ENCODE assay signal across 35 cellular contexts in the genomic region with DNA sequence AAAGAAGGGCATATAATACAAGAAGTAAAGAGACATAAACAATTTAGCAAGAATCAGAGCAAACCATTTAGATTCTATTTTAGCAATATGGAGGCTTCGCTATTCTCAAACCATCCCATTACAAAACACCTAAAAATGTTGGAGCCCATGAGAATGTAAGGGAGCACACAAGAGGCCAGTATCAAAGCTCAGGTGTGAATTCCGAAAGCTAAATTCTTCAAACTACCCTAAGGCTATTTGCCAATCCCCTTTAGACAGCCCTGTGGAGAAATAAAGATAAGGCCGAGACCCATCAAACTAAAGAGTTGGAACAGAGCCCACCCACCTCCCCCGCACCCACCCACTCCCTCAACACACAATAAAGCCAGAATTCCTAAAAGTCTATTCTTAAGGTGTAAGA.
DNase-seq lines count a peak whose midpoint lies in the region; TF ChIP-seq lines count a peak whose summit lies in the region.
"Had no signal": no experiment of that assay in that cellular context is flagged by ENCODE, and none has a peak within 500 bp of the region (broad histone marks: within the 10 kb centered on the region; RNA-seq: fewer than 3 reads in every experiment).

No MANE protein-coding gene starts in this region.

- no peak overlapping the region for H4K8ac ChIP-seq in mesendoderm (ENCODE audit: low read depth, low read length)

- H3K4ac ChIP-seq in mesendoderm (ENCODE audit: low read depth, low read length): no peak overlapping the region

- H3K4me1 ChIP-seq in mesendoderm (ENCODE audit: control insufficient read depth, low read depth, low read length): no peaks in the 10 kb centered on the region
- H3K4me1 ChIP-seq: A549; BLaER1; BLaER1 treated with 17β-estradiol and CSF1 and Interleukin-3, amounts not matched to agents 10 nM and 100 nM; Caco-2 had no signal

- H2AK5ac ChIP-seq in mesendoderm (ENCODE audit: low read length): no peak overlapping the region

- H4K5ac ChIP-seq in mesendoderm (ENCODE audit: low read length): no peak overlapping the region

- POLR2A ChIA-PET in activated CD4-positive, alpha-beta T cell treated with anti-CD3 and anti-CD28 coated beads, Interleukin-2, amount 10 ng/mL, durations not matched to agents 7 days and 5 days (lab: Charles Lee): no interaction called here

- no peaks in the 10 kb centered on the region for H3K36me3 ChIP-seq in mesendoderm (ENCODE audit: control insufficient read depth, insufficient read depth, low read length)
- H3K36me3 ChIP-seq: BE2C; BLaER1; BLaER1 treated with 17β-estradiol and CSF1 and Interleukin-3, amounts not matched to agents 10 nM and 100 nM had no signal

- no peak overlapping the region for H2BK120ac ChIP-seq in mesendoderm (ENCODE audit: low read depth, low read length)

- in situ Hi-C loops in GM13977 (cut with MboI; ENCODE audit: low pct_unique_long_range_greater_than_20kb, low sequenced_read_pairs, unreplicated experiment): no loop called here

- intact Hi-C loops in activated T-helper 1 cell treated with anti-CD3 and anti-CD28 coated beads, Interleukin-12 subunit alpha, Interleukin-12 subunit beta, Interleukin-2, Interleukin-4 antibody, amounts not matched to agents 30 ng/mL and 10 ng/mL and 1 ng/mL, durations not matched to agents 14 hours and 24 hours and 36 hours (cut with micrococcal nuclease): no loop called here

- no peaks in the 10 kb centered on the region for H3K27me3 ChIP-seq in mesendoderm (ENCODE audit: insufficient read depth, low read length, poor library complexity)
- H3K27me3 ChIP-seq: BE2C; BLaER1; BLaER1 treated with 17β-estradiol and CSF1 and Interleukin-3, amounts not matched to agents 10 nM and 100 nM had no signal

- no CpG with 5 or more reads among the region's 4 CpGs for WGBS in mesendoderm (ENCODE audit: extremely low coverage, insufficient coverage, low lambda C conversion rate)

- H3K18ac ChIP-seq in mesendoderm (ENCODE audit: low read length): no peak overlapping the region

- H3K36me3 Mint-ChIP-seq in activated T-helper 1 cell treated with anti-CD3 and anti-CD28 coated beads, Interleukin-12 subunit alpha, Interleukin-12 subunit beta, Interleukin-2, Interleukin-4 antibody, amounts not matched to agents 30 ng/mL and 10 ng/mL and 1 ng/mL, durations not matched to agents 14 hours and 24 hours and 36 hours (ENCODE audit: low read depth): no peaks in the 10 kb centered on the region
- H3K36me3 Mint-ChIP-seq in activated CD4-positive, alpha-beta T cell treated with anti-CD3 and anti-CD28 coated beads, Interleukin-2, amount 10 ng/mL, durations not matched to agents 7 days and 5 days (ENCODE audit: low read depth): no peaks in the 10 kb centered on the region
- H3K36me3 Mint-ChIP-seq: CD14-positive monocyte; CD4-positive, alpha-beta memory T cell; CD4-positive, CD25-positive, alpha-beta regulatory T cell; CD8-positive, alpha-beta memory T cell; CD8-positive, alpha-beta T cell had no signal

- no peak overlapping the region for H3K27ac Mint-ChIP-seq in activated T-helper 1 cell treated with anti-CD3 and anti-CD28 coated beads, Interleukin-12 subunit alpha, Interleukin-12 subunit beta, Interleukin-2, Interleukin-4 antibody, amounts not matched to agents 30 ng/mL and 10 ng/mL and 1 ng/mL, durations not matched to agents 14 hours and 24 hours and 36 hours
- no peak overlapping the region for H3K27ac Mint-ChIP-seq in activated CD4-positive, alpha-beta T cell treated with anti-CD3 and anti-CD28 coated beads, Interleukin-2, amount 10 ng/mL, durations not matched to agents 7 days and 5 days
- H3K27ac Mint-ChIP-seq: B cell; CD14-positive monocyte; CD4-positive, alpha-beta memory T cell; CD4-positive, alpha-beta T cell; CD4-positive, CD25-positive, alpha-beta regulatory T cell; CD8-positive, alpha-beta memory T cell; CD8-positive, alpha-beta T cell had no signal

- no peaks in the 10 kb centered on the region for H3K79me1 ChIP-seq in mesendoderm (ENCODE audit: low read length)

- peaks cover 1% of the 10 kb centered on the region for H3K27me3 Mint-ChIP-seq in activated T-helper 1 cell treated with anti-CD3 and anti-CD28 coated beads, Interleukin-12 subunit alpha, Interleukin-12 subunit beta, Interleukin-2, Interleukin-4 antibody, amounts not matched to agents 30 ng/mL and 10 ng/mL and 1 ng/mL, durations not matched to agents 14 hours and 24 hours and 36 hours (ENCODE audit: insufficient read depth)
- no peaks in the 10 kb centered on the region for H3K27me3 Mint-ChIP-seq in activated CD4-positive, alpha-beta T cell treated with anti-CD3 and anti-CD28 coated beads, Interleukin-2, amount 10 ng/mL, durations not matched to agents 7 days and 5 days
- H3K27me3 Mint-ChIP-seq: B cell; CD4-positive, alpha-beta memory T cell; CD4-positive, alpha-beta T cell; CD4-positive, CD25-positive, alpha-beta regulatory T cell had no signal

- no peaks in the 10 kb centered on the region for H3K79me2 ChIP-seq in mesendoderm (ENCODE audit: control insufficient read depth, insufficient read depth, low read length)

- H3K4me3 Mint-ChIP-seq in activated T-helper 1 cell treated with anti-CD3 and anti-CD28 coated beads, Interleukin-12 subunit alpha, Interleukin-12 subunit beta, Interleukin-2, Interleukin-4 antibody, amounts not matched to agents 30 ng/mL and 10 ng/mL and 1 ng/mL, durations not matched to agents 14 hours and 24 hours and 36 hours: no peak overlapping the region
- H3K4me3 Mint-ChIP-seq in activated CD4-positive, alpha-beta T cell treated with anti-CD3 and anti-CD28 coated beads, Interleukin-2, amount 10 ng/mL, durations not matched to agents 7 days and 5 days: no peak overlapping the region
- H3K4me3 Mint-ChIP-seq: B cell; CD14-positive monocyte; CD4-positive, alpha-beta memory T cell; CD4-positive, alpha-beta T cell; CD4-positive, CD25-positive, alpha-beta regulatory T cell; CD8-positive, alpha-beta memory T cell; CD8-positive, alpha-beta T cell had no signal

- CTCF ChIA-PET in activated CD4-positive, alpha-beta T cell treated with anti-CD3 and anti-CD28 coated beads, Interleukin-2, amount 10 ng/mL, durations not matched to agents 7 days and 5 days (lab: Charles Lee): no interaction called here

- no peak overlapping the region for H3K27ac ChIP-seq in mesendoderm (ENCODE audit: low read depth, low read length)
- H3K27ac ChIP-seq: 22Rv1; A549; BLaER1; BLaER1 treated with 17β-estradiol and CSF1 and Interleukin-3, amounts not matched to agents 10 nM and 100 nM; C4-2B had no signal

- H3K4me2 ChIP-seq in mesendoderm (ENCODE audit: low read length): no peak overlapping the region
- H3K4me2 ChIP-seq: A549; BLaER1; BLaER1 treated with 17β-estradiol and CSF1 and Interleukin-3, amounts not matched to agents 10 nM and 100 nM had no signal

- TF ChIP-seq CTCF in GM13977 (IDR thresholded peaks at IDR 0.05; ENCODE audit: extremely low read depth, insufficient read depth, missing control alignments): no peak

- no peak overlapping the region for H2BK15ac ChIP-seq in mesendoderm (replicated peaks; ENCODE audit: low read depth)

- no peak overlapping the region for H3K4me3 ChIP-seq in mesendoderm (ENCODE audit: low read length)
- H3K4me3 ChIP-seq: A549; BLaER1; BLaER1 treated with 17β-estradiol and CSF1 and Interleukin-3, amounts not matched to agents 10 nM and 100 nM had no signal

- H3K56ac ChIP-seq in mesendoderm (ENCODE audit: low read length): no peak overlapping the region

- no peak overlapping the region for H3K9ac ChIP-seq in mesendoderm (ENCODE audit: low read length)
- H3K9ac ChIP-seq: BLaER1; BLaER1 treated with 17β-estradiol and CSF1 and Interleukin-3, amounts not matched to agents 10 nM and 100 nM had no signal

- H3K9me3 Mint-ChIP-seq in activated T-helper 1 cell treated with anti-CD3 and anti-CD28 coated beads, Interleukin-12 subunit alpha, Interleukin-12 subunit beta, Interleukin-2, Interleukin-4 antibody, amounts not matched to agents 30 ng/mL and 10 ng/mL and 1 ng/mL, durations not matched to agents 14 hours and 24 hours and 36 hours: no peaks in the 10 kb centered on the region
- no peaks in the 10 kb centered on the region for H3K9me3 Mint-ChIP-seq in activated CD4-positive, alpha-beta T cell treated with anti-CD3 and anti-CD28 coated beads, Interleukin-2, amount 10 ng/mL, durations not matched to agents 7 days and 5 days
- H3K9me3 Mint-ChIP-seq: CD4-positive, alpha-beta T cell; CD8-positive, alpha-beta T cell had no signal

- DNase-seq in ELF-1 (ENCODE audit: low read depth, low spot score) (peak; percentile 41), NCI-H146 (lab: John Stamatoyannopoulos, UW) (peak; percentile 14), NCI-H146 treated with DMSO at 0.1 percent for 48 hours (lab: John Stamatoyannopoulos, UW; ENCODE audit: unreplicated experiment) (peak; percentile 9), mesendoderm (peak; percentile 91), GM13977 (ENCODE audit: low spot score) (no peak), NCI-H1417 treated with DMSO at 0.1 percent for 48 hours (lab: John Stamatoyannopoulos, UW) (no peak)
- no peak for DNase-seq in activated T-helper 1 cell treated with anti-CD3 and anti-CD28 coated beads, Interleukin-12 subunit alpha, Interleukin-12 subunit beta, Interleukin-2, Interleukin-4 antibody, amounts not matched to agents 30 ng/mL and 10 ng/mL and 1 ng/mL, durations not matched to agents 14 hours and 24 hours and 36 hours (ENCODE audit: low spot score)
- no peak for DNase-seq in activated CD4-positive, alpha-beta T cell treated with anti-CD3 and anti-CD28 coated beads, Interleukin-2, amount 10 ng/mL, durations not matched to agents 7 days and 5 days
- DNase-seq: 8988T; ACHN; AML-193; BE2C; C1 segment of cervical spinal cord; Caco-2; Calu3; CD4-positive, alpha-beta memory T cell; CD4-positive, alpha-beta T cell; CD4-positive, CD25-positive, alpha-beta regulatory T cell; CD8-positive, alpha-beta memory T cell; CD8-positive, alpha-beta T cell; COR-L47; DMS 273 treated with DMSO at 0.1 percent for 48 hours; DMS153; DMS53; DMS79; DMS79 treated with DMSO at 0.1 percent for 48 hours; DND-41; EL had no signal

- no peak overlapping the region for H2BK5ac ChIP-seq in mesendoderm (ENCODE audit: low read length)

- no peak overlapping the region for H3K23ac ChIP-seq in mesendoderm (ENCODE audit: low read length)

- H3K4me1 Mint-ChIP-seq in activated T-helper 1 cell treated with anti-CD3 and anti-CD28 coated beads, Interleukin-12 subunit alpha, Interleukin-12 subunit beta, Interleukin-2, Interleukin-4 antibody, amounts not matched to agents 30 ng/mL and 10 ng/mL and 1 ng/mL, durations not matched to agents 14 hours and 24 hours and 36 hours (ENCODE audit: low read depth): no peaks in the 10 kb centered on the region
- H3K4me1 Mint-ChIP-seq in activated CD4-positive, alpha-beta T cell treated with anti-CD3 and anti-CD28 coated beads, Interleukin-2, amount 10 ng/mL, durations not matched to agents 7 days and 5 days: peaks cover 4% of the 10 kb centered on the region
- H3K4me1 Mint-ChIP-seq: B cell; CD14-positive monocyte; CD4-positive, alpha-beta memory T cell; CD4-positive, CD25-positive, alpha-beta regulatory T cell had no signal

Comparison
In these comparisons a context has a peak if more than half of its experiments do, and no peak if none do; other contexts are left out.
1. DNase-seq: peak in ELF-1 (single experiment), NCI-H146 (single experiment), NCI-H146 treated with DMSO at 0.1 percent for 48 hours (single experiment) and mesendoderm (single experiment); none in GM13977 (single experiment), activated T-helper 1 cell treated with anti-CD3 and anti-CD28 coated beads, Interleukin-12 subunit alpha, Interleukin-12 subunit beta, Interleukin-2, Interleukin-4 antibody, amounts not matched to agents 30 ng/mL and 10 ng/mL and 1 ng/mL, durations not matched to agents 14 hours and 24 hours and 36 hours (single experiment), NCI-H1417 treated with DMSO at 0.1 percent for 48 hours (single experiment) and activated CD4-positive, alpha-beta T cell treated with anti-CD3 and anti-CD28 coated beads, Interleukin-2, amount 10 ng/mL, durations not matched to agents 7 days and 5 days (single experiment).